31 cellular contexts compared by ENCODE assay signal in genomic region chr11:73281201-73281741, GRCh38. TPM values are rescaled to one million over a fixed set of nuclear protein-coding genes. Genes with fewer than 3 reads are reported as not detected.
A peak's percentile ranks its signal among the peaks of the same experiment; 100 is the strongest.
DNase-seq lines count a peak whose midpoint lies in the region; ATAC-seq, FAIRE-seq and TF ChIP-seq lines count a peak whose summit lies in the region.
"Had no signal": no experiment of that assay in that cellular context is flagged by ENCODE, and none has a peak within 500 bp of the region (broad histone marks: within the 10 kb centered on the region; RNA-seq: fewer than 3 reads in every experiment).

No MANE protein-coding gene starts in this region.

- H3K18ac ChIP-seq in H1 (ENCODE audit: extremely low read depth, low read length) = no peak overlapping the region

- peaks cover 7% of the 10 kb centered on the region for H3K36me3 Mint-ChIP-seq in T-helper 17 cell (ENCODE audit: low read depth)
- H3K36me3 Mint-ChIP-seq: brain; naive thymus-derived CD8-positive, alpha-beta T cell had no signal

- H3K4me1 ChIP-seq in H1 (replicated peaks in 1 of 4; ENCODE audit: control insufficient read depth in 3 of 4, insufficient read depth in 4 of 4, low read length in 3 of 4) (no peaks in the 10 kb centered on the region; a peak in 2 of 7 replicates), mucosa of rectum (ENCODE audit: control insufficient read depth in 2 of 2, insufficient read depth in 2 of 2, low read length in 2 of 2) (peaks cover 0 to 5% of the 10 kb centered on the region in 2 donors), upper lobe of right lung (no peaks in the 10 kb centered on the region)
- H3K4me1 ChIP-seq: gastrocnemius medialis had no signal

- H4K20me1 ChIP-seq in H1 (replicated peaks in 1 of 2; ENCODE audit: control insufficient read depth in 1 of 2, insufficient read depth in 2 of 2, low read length in 2 of 2) = no peaks in the 10 kb centered on the region

- no peak for TF ChIP-seq RAD21 in H1 (IDR thresholded peaks at IDR 0.05 in 1 of 2, conservative IDR thresholded peaks at IDR 0.05 in 1 of 2; ENCODE audit: low read depth in 2 of 2, low read length in 2 of 2)

- H2BK15ac ChIP-seq in H1 (ENCODE audit: low read length) = no peak overlapping the region

- H3K4me2 ChIP-seq in H1 (ENCODE audit: insufficient read depth in 1 of 2, low read depth in 2 of 2, low read length in 2 of 2) = no peak overlapping the region
- H3K4me2 ChIP-seq: A549, PC-9 had no signal

- H3K56ac ChIP-seq in H1 (replicated peaks; ENCODE audit: insufficient read length, low read depth, low read length) = no peak overlapping the region

- H3K27me3 Mint-ChIP-seq in T-helper 17 cell = peaks cover 30% of the 10 kb centered on the region
- H3K27me3 Mint-ChIP-seq: brain had no signal

- FAIRE-seq in H1 (lab: Jason Lieb, UNC) = no peak
- FAIRE-seq: A549, colon had no signal

- no peak for TF ChIP-seq POLR2A in H1 (IDR thresholded peaks at IDR 0.05; ENCODE audit: control extremely low read depth in 1 of 2, low read depth in 2 of 2, low read length in 2 of 2)

- no peak overlapping the region for H2BK120ac ChIP-seq in H1 (replicated peaks; ENCODE audit: low read depth, low read length)

- H2BK20ac ChIP-seq in H1 (ENCODE audit: low read length) = no peak overlapping the region

- peak; percentile 44 for DNase-seq in activated effector memory CD4-positive, alpha-beta T cell treated with anti-CD3 and anti-CD28 coated beads, Interleukin-2, amount 50 U/mL, for 16 hours
- no peak for DNase-seq in activated effector memory CD4-positive, alpha-beta T cell treated with Interleukin-2 at 50 U/mL for 16 hours
- DNase-seq in H1 (ENCODE audit: low read depth in 1 of 2, low spot score in 2 of 2) (no peak), upper lobe of right lung (peak; percentile 47), T-helper 17 cell (no peak), HK-2 (ENCODE audit: unreplicated experiment) (no peak), RKO (ENCODE audit: low spot score) (no peak)
- DNase-seq: activated CD8-positive, alpha-beta memory T cell treated with anti-CD3 and anti-CD28 coated beads, Interleukin-2, amount 50 U/mL, for 4 hours; activated gamma-delta T cell; BE2C; Calu3; EL; esophagus squamous epithelium; GM23248; naive thymus-derived CD8-positive, alpha-beta T cell; NCI-H1092 treated with DMSO at 0.1 percent for 48 hours; NCI-H1930; NCI-H345; PC-9; stimulated activated CD4-positive, alpha-beta T cell treated with anti-CD3 and anti-CD28 coated beads, Interleukin-2, amount 100 ng/mL, for 48 hours; stimulated activated naive CD4-positive, alpha-beta T cell; T-helper 2 cell had no signal

- POLR2A ChIA-PET in H1 (lab: Charles Lee; ENCODE audit: partially characterized antibody) = no interaction called here

- H4K91ac ChIP-seq in H1 (replicated peaks; ENCODE audit: insufficient read length, low read length) = no peak overlapping the region

- no peak overlapping the region for H3K4me3 Mint-ChIP-seq in T-helper 17 cell
- H3K4me3 Mint-ChIP-seq: brain; naive thymus-derived CD8-positive, alpha-beta T cell had no signal

- no peaks in the 10 kb centered on the region for H3K79me2 ChIP-seq in H1 (ENCODE audit: control insufficient read depth in 1 of 2, insufficient read depth in 2 of 2, low read length in 2 of 2)

- no peak overlapping the region for H2BK5ac ChIP-seq in H1 (ENCODE audit: low read depth, low read length)

- no peak overlapping the region for H3K27ac ChIP-seq in H1 (ENCODE audit: low read depth, low read length)
- peak overlapping the region; percentile 22 to 45 for H3K27ac ChIP-seq in mucosa of rectum (ENCODE audit: low read depth in 2 of 2, low read length in 2 of 2)
- no peak overlapping the region for H3K27ac ChIP-seq in upper lobe of right lung
- H3K27ac ChIP-seq: A549, gastrocnemius medialis, GM23248, ovary, PC-9, VCaP had no signal

- H3K9me3 ChIP-seq in H1 (ENCODE audit: insufficient read depth in 2 of 2, low read depth in 1 of 2, low read length in 1 of 2) (no peaks in the 10 kb centered on the region), mucosa of rectum (ENCODE audit: control insufficient read depth in 2 of 2, low read length in 2 of 2) (no peaks in the 10 kb centered on the region), upper lobe of right lung (no peaks in the 10 kb centered on the region), T-helper 17 cell (ENCODE audit: control insufficient read depth, low read length, poor library complexity, severe bottlenecking) (no peaks in the 10 kb centered on the region)
- H3K9me3 ChIP-seq: A549, BE2C, esophagus squamous epithelium, gastrocnemius medialis, ovary had no signal

- H3K4me1 Mint-ChIP-seq in T-helper 17 cell = peaks cover 6% of the 10 kb centered on the region
- H3K4me1 Mint-ChIP-seq: brain had no signal

- H4K8ac ChIP-seq in H1 (ENCODE audit: extremely low read depth, insufficient read depth, low read length) = peak overlapping the region; percentile 58; the same call in 1 of the 2 replicates

- no peak overlapping the region for H2BK12ac ChIP-seq in H1 (ENCODE audit: low read depth, low read length)

- H3K4me3 ChIP-seq in H1 (ENCODE audit: extremely low read depth in 1 of 4, insufficient read depth in 2 of 4, low read depth in 3 of 4, low read length in 4 of 4) (no peak overlapping the region), mucosa of rectum (ENCODE audit: low read length in 2 of 2) (no peak overlapping the region), upper lobe of right lung (no peak overlapping the region)
- H3K4me3 ChIP-seq: A549, esophagus squamous epithelium, gastrocnemius medialis, GM23248, ovary, PC-9, skin epidermis had no signal

- ATAC-seq in upper lobe of right lung (peak; percentile 69), T-helper 17 cell (no peak)
- ATAC-seq: A549; naive thymus-derived CD8-positive, alpha-beta T cell had no signal

- H4K5ac ChIP-seq in H1 (ENCODE audit: insufficient read length, low read depth, low read length) = no peak overlapping the region

- H2AK5ac ChIP-seq in H1 (ENCODE audit: low read depth, low read length) = no peak overlapping the region; the same call in 1 of the 2 replicates

- H3K27ac Mint-ChIP-seq in T-helper 17 cell = no peak overlapping the region
- H3K27ac Mint-ChIP-seq: brain had no signal

- no peak overlapping the region for H3K23ac ChIP-seq in H1 (ENCODE audit: insufficient read length)

- H3K4ac ChIP-seq in H1 (replicated peaks; ENCODE audit: insufficient read length, low read depth, low read length) = no peak overlapping the region

- no peak overlapping the region for H3K14ac ChIP-seq in H1 (ENCODE audit: insufficient read length)

- WGBS in H1 (ENCODE audit: extremely low coverage in 1 of 2, insufficient coverage in 1 of 2, insufficient read length in 1 of 2, insufficient replicate concordance in 2 of 2, low coverage in 1 of 2, low lambda C conversion rate in 2 of 2, missing lambda C conversion rate in 1 of 2), 2 experiments = 100% methylated on average over 3 of the region's 3 CpGs; no CpG with 5 or more reads in 1 of the 2 experiments

- H3K27me3 ChIP-seq in H1 (replicated peaks in 1 of 4; ENCODE audit: control insufficient read depth in 3 of 4, extremely low read depth in 1 of 4, insufficient read depth in 3 of 4, low read length in 3 of 4) = no peaks in the 10 kb centered on the region; a peak in 1 of 7 replicates
- H3K27me3 ChIP-seq in mucosa of rectum (ENCODE audit: control insufficient read depth in 2 of 2, insufficient read depth in 2 of 2, low read length in 2 of 2) = no peaks in the 10 kb centered on the region
- H3K27me3 ChIP-seq in upper lobe of right lung = no peaks in the 10 kb centered on the region
- H3K27me3 ChIP-seq: BE2C, esophagus squamous epithelium, gastrocnemius medialis, ovary had no signal

- CTCF ChIA-PET in H1 (lab: Charles Lee; ENCODE audit: partially characterized antibody) = interaction anchor here (1.0 to 15.2 kb wide), 8 partner anchors 8 to 78 kb away, joined by 3 to 233 read pairs (median 6); partner anchors contain the start of gene P2RY6

- H3K36me3 ChIP-seq in H1 (ENCODE audit: control insufficient read depth in 2 of 4, insufficient read depth in 4 of 4, low read length in 3 of 4) = no peaks in the 10 kb centered on the region
- no peaks in the 10 kb centered on the region for H3K36me3 ChIP-seq in mucosa of rectum (ENCODE audit: control insufficient read depth in 2 of 2, insufficient read depth in 2 of 2, low read length in 2 of 2)
- H3K36me3 ChIP-seq in upper lobe of right lung = no peaks in the 10 kb centered on the region
- H3K36me3 ChIP-seq: esophagus squamous epithelium, gastrocnemius medialis, ovary had no signal

- H3K79me1 ChIP-seq in H1 (ENCODE audit: low read depth, low read length) = no peaks in the 10 kb centered on the region

- no peak overlapping the region for H3K9ac ChIP-seq in H1 (replicated peaks in 1 of 4; ENCODE audit: extremely low read depth in 1 of 4, low read depth in 3 of 4, low read length in 3 of 4)
- H3K9ac ChIP-seq in mucosa of rectum (ENCODE audit: low read depth in 1 of 2, low read length in 2 of 2) = no peak overlapping the region
- H3K9ac ChIP-seq: GM23248 had no signal

- TF ChIP-seq CTCF in H1 (IDR thresholded peaks at IDR 0.05; ENCODE audit: control extremely low read depth in 1 of 3, insufficient read depth in 1 of 3, low read depth in 1 of 3, low read length in 3 of 3) (no peak), upper lobe of right lung (IDR thresholded peaks at IDR 0.05) (no peak)

- H3K23me2 ChIP-seq in H1 (ENCODE audit: low read depth, low read length) = no peaks in the 10 kb centered on the region

- no peak for TF ChIP-seq EP300 in H1 (IDR thresholded peaks at IDR 0.05; ENCODE audit: borderline replicate concordance in 1 of 2, low read depth in 2 of 2, low read length in 2 of 2)

- intact Hi-C loops in upper lobe of right lung (cut with DNase I) = no loop called here

- H2AFZ ChIP-seq in H1 (ENCODE audit: low read length) = no peak overlapping the region
- H2AFZ ChIP-seq: GM23248, PC-9 had no signal

RNA-seq across cellular contexts. Expression of gene P2RY6, which starts 9.1 kb away (rescaled TPM):
- total RNA-seq in H1 (2021; fragmentation: NEBNext Ultra II Directional; extraction: Animal tissue kit (Norgen Biotek cat#: 25700)) = not detected in 2 replicates
- 0.15 and 0.20 TPM in 2 replicates for polyA plus RNA-seq in H1 (2011; rRNA removed)
- polyA plus RNA-seq in H1 (2011; cell fraction: cytosol; rRNA removed) = 0.26 TPM
- polyA plus RNA-seq in H1 (2011; cell fraction: nucleus; rRNA removed) = 0.13 TPM
- 0.09 to 0.11 TPM in 2 of 4 replicates, not detected in the others for polyA plus RNA-seq in H1 (2012, experiment 1 of 2)
- polyA plus RNA-seq in H1 (2012, experiment 2 of 2) = not detected
- 0.18 TPM for polyA plus RNA-seq in H1 (2013, experiment 1 of 2)
- polyA plus RNA-seq in H1 (2013, experiment 2 of 2) = 0.07 TPM
- polyA minus RNA-seq in H1 (2011; rRNA and poly(A)+ RNA removed) = 0.17 and 0.32 TPM in 2 replicates
- not detected for polyA minus RNA-seq in H1 (2011; cell fraction: cytosol; rRNA and poly(A)+ RNA removed)
- not detected for polyA minus RNA-seq in H1 (2011; cell fraction: nucleus; rRNA and poly(A)+ RNA removed)
- total RNA-seq in upper lobe of right lung = 3.2 TPM
- total RNA-seq in T-helper 17 cell = not detected
- total RNA-seq: Calu3, SK-MEL-5 had no signal
- polyA plus RNA-seq: naive thymus-derived CD8-positive, alpha-beta T cell had no signal

RNA-seq across cellular contexts. Expression of gene ARHGEF17, which starts 26.8 kb away (rescaled TPM):
- 12.9 and 14.6 TPM in 2 replicates for total RNA-seq in H1 (2021; fragmentation: NEBNext Ultra II Directional; extraction: Animal tissue kit (Norgen Biotek cat#: 25700))
- polyA plus RNA-seq in H1 (2011; rRNA removed) = 11.3 and 23.4 TPM in 2 replicates
- 12.4 TPM for polyA plus RNA-seq in H1 (2011; cell fraction: cytosol; rRNA removed)
- 65.2 TPM for polyA plus RNA-seq in H1 (2011; cell fraction: nucleus; rRNA removed)
- polyA plus RNA-seq in H1 (2012, experiment 1 of 2) = 5.6 to 10.8 TPM (median 10.0 TPM) in 4 replicates
- polyA plus RNA-seq in H1 (2012, experiment 2 of 2) = 7.7 TPM
- 5.6 TPM for polyA plus RNA-seq in H1 (2013, experiment 1 of 2)
- polyA plus RNA-seq in H1 (2013, experiment 2 of 2) = 5.2 TPM
- polyA minus RNA-seq in H1 (2011; rRNA and poly(A)+ RNA removed) = 15.5 and 17.0 TPM in 2 replicates
- polyA minus RNA-seq in H1 (2011; cell fraction: cytosol; rRNA and poly(A)+ RNA removed) = 26.9 TPM
- 34.7 TPM for polyA minus RNA-seq in H1 (2011; cell fraction: nucleus; rRNA and poly(A)+ RNA removed)
- total RNA-seq in upper lobe of right lung (74.5 TPM), T-helper 17 cell (under 1 TPM in 1 of 2 donors, not detected in 1; 0.17 TPM)
- total RNA-seq: naive thymus-derived CD8-positive, alpha-beta T cell had no signal

Comparison
In these comparisons a context has a peak if more than half of its experiments do, and no peak if none do; other contexts are left out.
1. DNase-seq: peak in activated effector memory CD4-positive, alpha-beta T cell treated with anti-CD3 and anti-CD28 coated beads, Interleukin-2, amount 50 U/mL, for 16 hours (single experiment) and upper lobe of right lung (single experiment); none in activated effector memory CD4-positive, alpha-beta T cell treated with Interleukin-2 at 50 U/mL for 16 hours (single experiment), H1 (0 of 2), T-helper 17 cell (0 of 3), HK-2 (single experiment) and RKO (single experiment).
2. H3K27ac ChIP-seq: peak in mucosa of rectum (2 of 2); none in H1 (single experiment) and upper lobe of right lung (single experiment).
3. RNA of gene ARHGEF17, which starts 26.8 kb away (total RNA-seq): 74.5 TPM in upper lobe of right lung (single experiment) and 12.9 to 14.6 TPM in H1; 0.17 TPM in T-helper 17 cell; every median in the first group is over 10 times any median in the second.